In the genomic region with DNA sequence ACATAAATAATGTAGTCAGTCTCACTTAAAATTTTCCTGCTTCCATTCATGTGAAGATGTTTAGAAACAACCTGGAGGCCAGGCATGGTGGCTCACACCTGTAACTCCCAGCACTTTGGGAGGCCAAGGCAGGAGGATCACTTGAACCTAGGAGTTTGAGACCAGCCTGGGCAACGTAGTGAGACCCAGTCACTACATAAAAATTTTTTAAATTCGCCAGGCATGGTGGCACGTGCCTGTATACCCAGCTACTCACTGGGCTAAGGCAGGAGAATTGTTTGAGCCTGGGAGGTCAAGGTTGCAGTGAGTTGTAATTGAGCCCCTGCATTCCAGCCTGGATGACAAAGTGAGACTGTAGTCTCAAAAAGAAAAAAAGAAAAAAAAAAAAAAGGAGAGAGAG, we compare ENCODE assay signal across 1 cellular context.
A peak's percentile ranks its signal among the peaks of the same experiment; 100 is the strongest.
TF ChIP-seq lines count a peak whose summit lies in the region.

No MANE protein-coding gene starts in this region.

TF ChIP-seq in HepG2, 621 proteins besides CTCF, POLR2A, EP300 and RAD21:
- peak; percentile 62 for TF ChIP-seq BHLHE40 (IDR thresholded peaks at IDR 0.05; ENCODE audit: low read length)
- TF ChIP-seq SOX13 (IDR thresholded peaks at IDR 0.05): no peak
- peak in 1 of 2 experiments; percentile 38; a peak in 1 of 4 replicates for TF ChIP-seq SOX13 (CRISPR knock-in tag; conservative IDR thresholded peaks at IDR 0.05 in 1 of 2, IDR thresholded peaks at IDR 0.05 in 1 of 2)
- TF ChIP-seq RFX3 (CRISPR knock-in tag; IDR thresholded peaks at IDR 0.05): no peak
- TF ChIP-seq ZNF121 (CRISPR knock-in tag; IDR thresholded peaks at IDR 0.05): peak; percentile 71
- TF ChIP-seq, protein P1, sequence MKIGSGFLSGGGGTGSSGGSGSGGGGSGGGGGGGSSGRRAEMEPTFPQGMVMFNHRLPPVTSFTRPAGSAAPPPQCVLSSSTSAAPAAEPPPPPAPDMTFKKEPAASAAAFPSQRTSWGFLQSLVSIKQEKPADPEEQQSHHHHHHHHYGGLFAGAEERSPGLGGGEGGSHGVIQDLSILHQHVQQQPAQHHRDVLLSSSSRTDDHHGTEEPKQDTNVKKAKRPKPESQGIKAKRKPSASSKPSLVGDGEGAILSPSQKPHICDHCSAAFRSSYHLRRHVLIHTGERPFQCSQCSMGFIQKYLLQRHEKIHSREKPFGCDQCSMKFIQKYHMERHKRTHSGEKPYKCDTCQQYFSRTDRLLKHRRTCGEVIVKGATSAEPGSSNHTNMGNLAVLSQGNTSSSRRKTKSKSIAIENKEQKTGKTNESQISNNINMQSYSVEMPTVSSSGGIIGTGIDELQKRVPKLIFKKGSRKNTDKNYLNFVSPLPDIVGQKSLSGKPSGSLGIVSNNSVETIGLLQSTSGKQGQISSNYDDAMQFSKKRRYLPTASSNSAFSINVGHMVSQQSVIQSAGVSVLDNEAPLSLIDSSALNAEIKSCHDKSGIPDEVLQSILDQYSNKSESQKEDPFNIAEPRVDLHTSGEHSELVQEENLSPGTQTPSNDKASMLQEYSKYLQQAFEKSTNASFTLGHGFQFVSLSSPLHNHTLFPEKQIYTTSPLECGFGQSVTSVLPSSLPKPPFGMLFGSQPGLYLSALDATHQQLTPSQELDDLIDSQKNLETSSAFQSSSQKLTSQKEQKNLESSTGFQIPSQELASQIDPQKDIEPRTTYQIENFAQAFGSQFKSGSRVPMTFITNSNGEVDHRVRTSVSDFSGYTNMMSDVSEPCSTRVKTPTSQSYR (CRISPR knock-in tag; IDR thresholded peaks at IDR 0.05; ENCODE audit: borderline replicate concordance): no peak
- no peak for TF ChIP-seq SMAD9 (CRISPR knock-in tag; IDR thresholded peaks at IDR 0.05)
- TF ChIP-seq MZF1 (CRISPR knock-in tag; IDR thresholded peaks at IDR 0.05; ENCODE audit: borderline replicate concordance): no peak
